Comparison of ENCODE assay signal across 21 cellular contexts in genomic region chr6:44110005-44110681, GRCh38. TPM values are rescaled to one million over a fixed set of nuclear protein-coding genes. Genes with fewer than 3 reads are reported as not detected.
DNase-seq lines count a peak whose midpoint lies in the region; ATAC-seq and TF ChIP-seq lines count a peak whose summit lies in the region.
"Had no signal": no experiment of that assay in that cellular context is flagged by ENCODE, and none has a peak within 500 bp of the region (broad histone marks: within the 10 kb centered on the region; RNA-seq: fewer than 3 reads in every experiment).

No MANE protein-coding gene starts in this region.

- H3K4me1 Mint-ChIP-seq in CD4-positive, alpha-beta T cell (ENCODE audit: low read depth) = peaks cover 21% of the 10 kb centered on the region
- H3K4me1 Mint-ChIP-seq in naive thymus-derived CD4-positive, alpha-beta T cell = peaks cover 0 to 28% (median 5%) of the 10 kb centered on the region in 7 donors

- H4K20me1 ChIP-seq in MM.1S (ENCODE audit: insufficient read depth, low read length) (no peaks in the 10 kb centered on the region), PC-3 (ENCODE audit: low read length) (0 out of 2 replicates have a peak, but pooled peaks cover under 1% of the 10 kb centered on the region)

- H3F3A ChIP-seq in MM.1S (ENCODE audit: insufficient read depth, low read length) (peaks cover 30% of the 10 kb centered on the region), PC-3 (ENCODE audit: low read length, unreplicated experiment) (no peaks in the 10 kb centered on the region)

- 45 to 64% (median 63%) methylated on average over 6 of the region's 6 CpGs for WGBS in heart left ventricle, 4 donors

- TF ChIP-seq CTCF in CD4-positive, alpha-beta T cell (IDR thresholded peaks at IDR 0.05) = no peak
- TF ChIP-seq CTCF in MM.1S (IDR thresholded peaks at IDR 0.05; ENCODE audit: low read length) (no peak), heart left ventricle (IDR thresholded peaks at IDR 0.05) (no peak), PC-3 (conservative IDR thresholded peaks at IDR 0.05; ENCODE audit: low read depth, low read length) (no peak)

- H3K4me3 ChIP-seq in MM.1S (ENCODE audit: low read length) (no peak overlapping the region), heart left ventricle (no peak overlapping the region), PC-3 (ENCODE audit: low read length) (no peak overlapping the region)
- no peak overlapping the region for H3K4me3 ChIP-seq in naive thymus-derived CD4-positive, alpha-beta T cell (ENCODE audit: low read length)
- H3K4me3 ChIP-seq: skin epidermis, thoracic aorta had no signal

- H3K27ac Mint-ChIP-seq in CD4-positive, alpha-beta T cell = peak overlapping the region; percentile 9
- H3K27ac Mint-ChIP-seq in naive thymus-derived CD4-positive, alpha-beta T cell = peak overlapping the region in 5 of 9 donors; percentile 8 to 65 (median 46)
- H3K27ac Mint-ChIP-seq: activated B cell treated with CpG ODN at 0.5 μM for 24 hours; activated naive CD4-positive, alpha-beta T cell treated with anti-CD3 and anti-CD28 coated beads, Interleukin-2, amount 50 U/mL, for 24 hours had no signal

- no peak overlapping the region for H3K27ac ChIP-seq in CD4-positive, alpha-beta T cell (ENCODE audit: low read depth, low read length)
- peak overlapping the region; percentile 76 for H3K27ac ChIP-seq in MM.1S (ENCODE audit: low read length)
- H3K27ac ChIP-seq in heart left ventricle = peak overlapping the region; percentile 51 to 96 (median 86)
- no peak overlapping the region for H3K27ac ChIP-seq in naive thymus-derived CD4-positive, alpha-beta T cell (ENCODE audit: low read depth, low read length)
- no peak overlapping the region for H3K27ac ChIP-seq in PC-3 (ENCODE audit: low read length)
- H3K27ac ChIP-seq: brain microvascular endothelial cell, skin epidermis, thoracic aorta had no signal

- H3K36me3 ChIP-seq in MM.1S (replicated peaks; ENCODE audit: insufficient read depth, low read length) (no peaks in the 10 kb centered on the region), heart left ventricle (peaks cover 0 to 85% (median 43%) of the 10 kb centered on the region in 9 donors), PC-3 (ENCODE audit: low read depth, low read length) (peaks cover 75% of the 10 kb centered on the region)
- peaks cover 0 to 74% (median 6%) of the 10 kb centered on the region in 3 experiments for H3K36me3 ChIP-seq in naive thymus-derived CD4-positive, alpha-beta T cell (ENCODE audit: control insufficient read depth in 2 of 3, insufficient read depth in 3 of 3, low read length in 3 of 3)

- CTCF ChIA-PET in CD4-positive, alpha-beta T cell (lab: Charles Lee) = no interaction called here
- CTCF ChIA-PET in naive thymus-derived CD4-positive, alpha-beta T cell (lab: Charles Lee) = interaction anchor here (0.9 kb wide), 1 partner anchor 36 kb away, joined by 3 read pairs; no protein-coding TSS in a partner anchor
- CTCF ChIA-PET in PC-3 (lab: Charles Lee) = no interaction called here

- ATAC-seq in CD4-positive, alpha-beta T cell (ENCODE audit: poor library complexity) = no peak
- ATAC-seq in heart left ventricle (peak; percentile 91 to 94 (median 92)), PC-3 (no peak), GM19397 (IDR thresholded peaks at IDR 0.05; ENCODE audit: unreplicated experiment) (no peak)
- no peak for ATAC-seq in naive thymus-derived CD4-positive, alpha-beta T cell

- H3K79me2 ChIP-seq in MM.1S (ENCODE audit: low read length) = peaks cover 57% of the 10 kb centered on the region
- H3K79me2 ChIP-seq in PC-3 (ENCODE audit: low read length) = peaks cover 86% of the 10 kb centered on the region

- no peaks in the 10 kb centered on the region for H3K9me3 ChIP-seq in CD4-positive, alpha-beta T cell (ENCODE audit: control insufficient read depth, low read length)
- no peaks in the 10 kb centered on the region for H3K9me3 ChIP-seq in MM.1S (replicated peaks; ENCODE audit: insufficient read depth, low read length)
- no peaks in the 10 kb centered on the region for H3K9me3 ChIP-seq in heart left ventricle
- no peaks in the 10 kb centered on the region for H3K9me3 ChIP-seq in naive thymus-derived CD4-positive, alpha-beta T cell (ENCODE audit: control insufficient read depth in 2 of 3, low read length in 3 of 3)
- no peaks in the 10 kb centered on the region for H3K9me3 ChIP-seq in PC-3 (ENCODE audit: low read length)
- H3K9me3 ChIP-seq: thoracic aorta had no signal

- POLR2A ChIA-PET in CD4-positive, alpha-beta T cell (lab: Charles Lee) = no interaction called here
- POLR2A ChIA-PET in naive thymus-derived CD4-positive, alpha-beta T cell (lab: Charles Lee) = no interaction called here
- POLR2A ChIA-PET in PC-3 (lab: Charles Lee; ENCODE audit: unreplicated experiment) = no interaction called here

- H3K4me2 ChIP-seq in MM.1S (ENCODE audit: low read depth, low read length) = peak overlapping the region; percentile 46
- no peak overlapping the region for H3K4me2 ChIP-seq in PC-3 (ENCODE audit: low read length)

- no peaks in the 10 kb centered on the region for H3K27me3 ChIP-seq in CD4-positive, alpha-beta T cell (ENCODE audit: control insufficient read depth, insufficient read depth, low read length)
- H3K27me3 ChIP-seq in MM.1S (replicated peaks; ENCODE audit: insufficient read depth, low read length) (no peaks in the 10 kb centered on the region), heart left ventricle (no peaks in the 10 kb centered on the region), PC-3 (ENCODE audit: low read length) (no peaks in the 10 kb centered on the region)
- no peaks in the 10 kb centered on the region for H3K27me3 ChIP-seq in naive thymus-derived CD4-positive, alpha-beta T cell (ENCODE audit: control insufficient read depth in 2 of 2, insufficient read depth in 2 of 2, low read length in 2 of 2)
- H3K27me3 ChIP-seq: brain microvascular endothelial cell had no signal

- H3K4me3 Mint-ChIP-seq in CD4-positive, alpha-beta T cell = no peak overlapping the region
- H3K4me3 Mint-ChIP-seq in naive thymus-derived CD4-positive, alpha-beta T cell = no peak overlapping the region
- H3K4me3 Mint-ChIP-seq: activated B cell treated with CpG ODN at 0.5 μM for 24 hours; activated naive CD4-positive, alpha-beta T cell treated with anti-CD3 and anti-CD28 coated beads, Interleukin-2, amount 50 U/mL, for 24 hours had no signal

- no TSS peak for BruUV-seq in PC-3 (replicated peaks; lab: Mats Ljungman, UMichigan)

- H3K27me3 Mint-ChIP-seq in CD4-positive, alpha-beta T cell = no peaks in the 10 kb centered on the region
- H3K27me3 Mint-ChIP-seq in naive thymus-derived CD4-positive, alpha-beta T cell = no peaks in the 10 kb centered on the region
- H3K27me3 Mint-ChIP-seq: activated B cell treated with CpG ODN at 0.5 μM for 24 hours; activated naive CD4-positive, alpha-beta T cell treated with anti-CD3 and anti-CD28 coated beads, Interleukin-2, amount 50 U/mL, for 24 hours had no signal

- H3K9me2 ChIP-seq in MM.1S (replicated peaks; ENCODE audit: insufficient read depth, low read length) (no peaks in the 10 kb centered on the region), PC-3 (replicated peaks; ENCODE audit: low read length) (no peaks in the 10 kb centered on the region)

- H3K36me3 Mint-ChIP-seq in CD4-positive, alpha-beta T cell (ENCODE audit: low read depth) = peaks cover 78% of the 10 kb centered on the region
- H3K36me3 Mint-ChIP-seq in naive thymus-derived CD4-positive, alpha-beta T cell = peaks cover 10 to 47% (median 18%) of the 10 kb centered on the region in 5 donors

- intact Hi-C loops in CD4-positive, alpha-beta T cell (cut with DNase I, micrococcal nuclease) = no loop called here
- intact Hi-C loops in heart left ventricle (cut with DNase I) = no loop called here
- intact Hi-C loops in naive thymus-derived CD4-positive, alpha-beta T cell (cut with micrococcal nuclease) = no loop called here
- intact Hi-C loops in PC-3 (cut with micrococcal nuclease) = no loop called here

- H3K4me1 ChIP-seq in MM.1S (ENCODE audit: low read length) (peaks cover 58% of the 10 kb centered on the region), heart left ventricle (peaks cover 0 to 57% (median 24%) of the 10 kb centered on the region in 12 donors), PC-3 (ENCODE audit: insufficient read depth, low read length) (peaks cover 5% of the 10 kb centered on the region)
- no peaks in the 10 kb centered on the region for H3K4me1 ChIP-seq in naive thymus-derived CD4-positive, alpha-beta T cell (ENCODE audit: control insufficient read depth in 2 of 2, insufficient read depth in 2 of 2, low read length in 2 of 2)

- no peaks in the 10 kb centered on the region for H3K9me3 Mint-ChIP-seq in CD4-positive, alpha-beta T cell
- H3K9me3 Mint-ChIP-seq in naive thymus-derived CD4-positive, alpha-beta T cell = no peaks in the 10 kb centered on the region
- H3K9me3 Mint-ChIP-seq: activated B cell treated with CpG ODN at 0.5 μM for 24 hours; activated naive CD4-positive, alpha-beta T cell treated with anti-CD3 and anti-CD28 coated beads, Interleukin-2, amount 50 U/mL, for 24 hours had no signal

- H3K9ac ChIP-seq in MM.1S (ENCODE audit: low read length) (peak overlapping the region; percentile 38), PC-3 (ENCODE audit: low read length) (no peak overlapping the region)

- H2AFZ ChIP-seq in MM.1S (ENCODE audit: low read length) (no peak overlapping the region), PC-3 (ENCODE audit: low read length) (no peak overlapping the region)

- no peak for TF ChIP-seq POLR2A in heart left ventricle (IDR thresholded peaks at IDR 0.05)

- no peak for DNase-seq in CD4-positive, alpha-beta T cell
- peak; percentile 67 for DNase-seq in MM.1S
- peak in 4 of 5 donors; percentile 35 to 64 (median 62) for DNase-seq in heart left ventricle
- DNase-seq in naive thymus-derived CD4-positive, alpha-beta T cell = no peak
- no peak for DNase-seq in PC-3
- DNase-seq in NCI-H526 treated with DMSO at 0.1 percent for 48 hours (lab: John Stamatoyannopoulos, UW) = no peak
- DNase-seq in NCI-H2171 treated with DMSO at 0.1 percent for 48 hours (lab: John Stamatoyannopoulos, UW) = no peak
- DNase-seq: activated B cell treated with CpG ODN at 0.5 μM for 24 hours; brain microvascular endothelial cell; dermis blood vessel endothelial cell; mesenchymal stem cell; NCI-H345; nucleus accumbens; SHP77; stimulated activated CD4-positive, alpha-beta T cell treated with anti-CD3 and anti-CD28 coated beads, Interleukin-4, amount 100 ng/mL, for 4 hours; stimulated activated CD8-positive, alpha-beta memory T cell treated with anti-CD3 and anti-CD28 coated beads, Interleukin-4, amount 100 ng/mL, for 48 hours; T-helper 2 cell had no signal

RNA-seq across cellular contexts. Expression of gene MRPL14, which starts 17.1 kb away (rescaled TPM):
- total RNA-seq in CD4-positive, alpha-beta T cell = 10 to 100 TPM; 10.4 to 11.5 TPM
- 10 to 100 TPM; 35.3 to 60.2 (median 44.1) TPM for total RNA-seq in heart left ventricle
- polyA plus RNA-seq in heart left ventricle = 10 to 100 TPM; 40.5 to 72.9 TPM
- 10 to 100 TPM; 12.6 to 58.3 (median 15.8) TPM for total RNA-seq in naive thymus-derived CD4-positive, alpha-beta T cell
- polyA plus RNA-seq in naive thymus-derived CD4-positive, alpha-beta T cell = 10 to 100 TPM; 71.4 to 77.9 TPM
- 164 and 192 TPM in 2 replicates for total RNA-seq in PC-3 (2014; rRNA removed)

RNA-seq across cellular contexts. Expression of gene TMEM63B, which starts 17.2 kb away (rescaled TPM):
- 10 to 100 TPM; 11.4 to 12.8 TPM for total RNA-seq in CD4-positive, alpha-beta T cell
- total RNA-seq in heart left ventricle (10 to 100 TPM; 36.2 to 52.9 (median 43.0) TPM), PC-3 (2014; rRNA removed) (23.6 and 26.9 TPM in 2 replicates)
- 10 to 100 TPM; 26.2 to 37.0 TPM for polyA plus RNA-seq in heart left ventricle
- 10 to 100 TPM; 16.2 to 21.4 (median 18.1) TPM for total RNA-seq in naive thymus-derived CD4-positive, alpha-beta T cell
- 1 to 10 TPM in 1 of 2 donors, under 1 TPM in 1; 0.18 to 1.7 TPM for polyA plus RNA-seq in naive thymus-derived CD4-positive, alpha-beta T cell

RNA-seq across cellular contexts. Expression of gene CAPN11, which starts 48.5 kb away (rescaled TPM):
- total RNA-seq in CD4-positive, alpha-beta T cell = 1 to 10 TPM; 1.3 to 1.5 TPM
- total RNA-seq in heart left ventricle (1 to 10 TPM in 2 of 9 donors, under 1 TPM in 4, not detected in 3; 0.23 to 1.8 (median 0.44) TPM), PC-3 (2014; rRNA removed) (not detected in 2 replicates)
- under 1 TPM; 0.08 to 0.35 TPM for polyA plus RNA-seq in heart left ventricle
- total RNA-seq in naive thymus-derived CD4-positive, alpha-beta T cell = under 1 TPM in 1 of 5 experiments, not detected in 4; 0.66 TPM
- polyA plus RNA-seq in naive thymus-derived CD4-positive, alpha-beta T cell = not detected
- total RNA-seq: activated B cell treated with CpG ODN at 0.5 μM for 24 hours, thoracic aorta had no signal

Comparison
In these comparisons a context has a peak if more than half of its experiments do, and no peak if none do; other contexts are left out.
1. ATAC-seq: peak in heart left ventricle (4 of 4); none in CD4-positive, alpha-beta T cell (single experiment), naive thymus-derived CD4-positive, alpha-beta T cell (single experiment), PC-3 (single experiment) and GM19397 (single experiment).
2. DNase-seq: peak in MM.1S (single experiment) and heart left ventricle (4 of 5); none in CD4-positive, alpha-beta T cell (0 of 10), naive thymus-derived CD4-positive, alpha-beta T cell (0 of 9), PC-3 (single experiment), NCI-H526 treated with DMSO at 0.1 percent for 48 hours (single experiment) and NCI-H2171 treated with DMSO at 0.1 percent for 48 hours (single experiment).
3. H3K27ac ChIP-seq: peak in MM.1S (single experiment) and heart left ventricle (12 of 12); none in CD4-positive, alpha-beta T cell (single experiment), naive thymus-derived CD4-positive, alpha-beta T cell (single experiment) and PC-3 (single experiment).